In the genomic region with DNA sequence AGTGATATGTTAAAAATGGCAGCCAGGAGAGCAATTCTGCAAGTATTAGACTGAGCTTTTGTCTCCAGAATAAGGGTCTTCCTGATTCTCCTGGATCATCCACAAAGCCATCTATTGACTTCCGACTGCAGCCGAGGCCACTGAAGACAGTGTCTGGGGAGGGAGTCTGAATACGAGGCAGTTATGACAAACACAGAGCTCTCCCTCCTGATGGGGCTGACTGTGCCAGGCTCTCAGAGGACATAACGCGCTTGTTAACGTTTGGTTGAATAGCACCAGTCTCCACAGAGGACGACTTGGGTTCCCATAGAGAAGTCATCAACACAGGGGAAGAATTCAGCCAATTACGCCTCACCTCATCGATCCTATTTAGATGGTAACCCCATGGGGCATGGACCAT, we compare ENCODE assay signal across 21 cellular contexts.
"Had no signal": no experiment of that assay in that cellular context is flagged by ENCODE, and none has a peak within 500 bp of the region (broad histone marks: within the 10 kb centered on the region; RNA-seq: fewer than 3 reads in every experiment).

No MANE protein-coding gene starts in this region.

- DNase-seq: activated CD4-positive, alpha-beta T cell treated with anti-CD3 and anti-CD28 coated beads for 1 hour; activated CD4-positive, alpha-beta T cell treated with anti-CD3 and anti-CD28 coated beads, Interleukin-2, amount 50 U/mL, for 1 hour; activated CD8-positive, alpha-beta T cell treated with anti-CD3 and anti-CD28 coated beads, Interleukin-2, amount 10 ng/mL, durations not matched to agents 7 days and 5 days; activated gamma-delta T cell; body of pancreas; dermis blood vessel endothelial cell; left colon; mesenchymal stem cell; mucosa of descending colon; nephron progenitor cell; ovary; small intestine; stimulated activated CD4-positive, alpha-beta T cell treated with anti-CD3 and anti-CD28 coated beads, Interleukin-2, amount 100 ng/mL, for 24 hours; stomach; T-cell; testis; trophoblast cell had no signal

- H3K27me3 ChIP-seq: body of pancreas, esophagus muscularis mucosa, ovary, stomach, testis, vagina had no signal

- H3K27ac ChIP-seq: body of pancreas, esophagus muscularis mucosa, ovary, stomach, testis, vagina had no signal

- ATAC-seq: activated CD8-positive, alpha-beta T cell treated with anti-CD3 and anti-CD28 coated beads, Interleukin-2, amount 10 ng/mL, durations not matched to agents 7 days and 5 days; body of pancreas; left colon; mucosa of descending colon; sciatic nerve; stimulated activated effector memory CD8-positive, alpha-beta T cell treated with anti-CD3 and anti-CD28 coated beads, Interleukin-12 subunit alpha, Interleukin-12 subunit beta, amount 100 ng/mL, for 72 hours; T-cell had no signal

- H3K4me3 ChIP-seq: body of pancreas, esophagus muscularis mucosa, mucosa of descending colon, ovary, stomach, testis, vagina had no signal
